Comparison of ENCODE assay signal across 1 cellular context in the genomic region with DNA sequence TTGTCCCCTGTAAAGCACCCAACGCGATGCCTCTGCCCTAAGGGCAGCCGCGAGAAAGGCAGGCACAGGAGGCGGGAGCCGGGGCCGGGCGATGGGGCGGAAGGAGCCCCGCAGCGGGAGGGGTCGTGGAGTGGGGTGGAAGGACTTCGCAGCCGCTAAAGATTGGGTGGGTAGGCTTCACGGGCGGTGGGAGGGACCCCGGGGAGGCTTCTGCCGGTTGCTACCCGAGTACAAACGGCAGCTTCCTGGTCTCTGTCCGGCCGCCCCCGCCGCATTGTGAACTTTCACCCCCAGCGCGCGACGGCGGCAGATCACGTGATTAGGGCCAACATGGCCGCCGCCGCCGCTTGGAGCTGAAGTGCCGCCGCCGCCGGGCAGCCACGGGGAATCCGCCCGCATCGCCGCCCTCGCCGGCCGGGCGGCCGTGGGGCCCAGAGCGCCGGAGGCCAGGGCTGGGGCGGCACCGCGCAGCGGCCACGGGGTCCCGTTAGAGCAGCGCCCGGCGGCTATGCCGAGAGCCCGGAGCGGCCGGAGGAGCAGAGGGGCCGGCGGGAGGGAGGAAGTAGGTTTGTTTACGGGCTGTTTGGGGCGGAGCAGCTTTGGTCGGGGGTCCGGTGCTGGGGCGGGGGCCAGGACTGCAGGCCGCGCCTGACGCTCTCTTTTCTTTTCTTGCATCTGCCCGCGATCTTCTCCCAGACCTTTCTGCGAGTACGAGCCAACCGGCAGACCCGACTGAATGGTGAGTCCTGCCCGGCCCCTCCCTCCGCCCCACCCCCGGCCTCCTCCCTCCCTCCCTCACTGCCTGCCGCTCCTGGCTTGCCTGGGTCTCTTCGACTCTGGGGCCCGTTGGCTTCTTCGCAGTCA.
TF ChIP-seq lines count a peak whose summit lies in the region.

No MANE protein-coding gene starts in this region.

TF ChIP-seq in HepG2, 621 proteins besides CTCF, POLR2A, EP300 and RAD21 (continued from another document and continues in another):
- TF ChIP-seq ELF1 (CRISPR knock-in tag; IDR thresholded peaks at IDR 0.05) (peak; percentile 81), POLR2AphosphoS2 (IDR thresholded peaks at IDR 0.05; ENCODE audit: low read depth, low read length) (peak; percentile 63; the same call in 1 of the 2 replicates), NCOA1 (CRISPR knock-in tag; IDR thresholded peaks at IDR 0.05) (peak; percentile 32; the same call in 1 of the 2 replicates), FOXM1 (CRISPR knock-in tag; IDR thresholded peaks at IDR 0.05) (no peak), FOXC1 (CRISPR knock-in tag; IDR thresholded peaks at IDR 0.05; ENCODE audit: borderline replicate concordance) (no peak; the same call in 1 of the 2 replicates), MAZ (IDR thresholded peaks at IDR 0.05; ENCODE audit: borderline replicate concordance, low read depth, low read length) (no peak), MAZ (CRISPR knock-in tag; IDR thresholded peaks at IDR 0.05; ENCODE audit: low read depth) (peak; percentile 72), ZNF616 (CRISPR knock-in tag; IDR thresholded peaks at IDR 0.05; ENCODE audit: low read depth) (no peak), ISX (CRISPR knock-in tag; conservative IDR thresholded peaks at IDR 0.05) (no peak), STAT5B (CRISPR knock-in tag; IDR thresholded peaks at IDR 0.05) (no peak), THAP11 (CRISPR knock-in tag; IDR thresholded peaks at IDR 0.05) (peak; percentile 78), STAG1 (CRISPR knock-in tag; IDR thresholded peaks at IDR 0.05) (no peak), ETV6 (CRISPR knock-in tag; conservative IDR thresholded peaks at IDR 0.05) (no peak), RORA (CRISPR knock-in tag; IDR thresholded peaks at IDR 0.05) (no peak), SMARCC2 (IDR thresholded peaks at IDR 0.05) (no peak), ZNF883 (CRISPR knock-in tag; IDR thresholded peaks at IDR 0.05; ENCODE audit: not compliant biosample characterization) (no peak), IRX3 (CRISPR knock-in tag; IDR thresholded peaks at IDR 0.05; ENCODE audit: borderline replicate concordance, low read depth) (peak; percentile 21; the same call in 1 of the 2 replicates), MZF1 (CRISPR knock-in tag; IDR thresholded peaks at IDR 0.05; ENCODE audit: borderline replicate concordance) (no peak), TAF1 (CRISPR knock-in tag; IDR thresholded peaks at IDR 0.05) (peak; percentile 74), ZSCAN25 (CRISPR knock-in tag; IDR thresholded peaks at IDR 0.05) (no peak; the same call in 1 of the 2 replicates), MBNL3 (CRISPR knock-in tag; conservative IDR thresholded peaks at IDR 0.05) (no peak), PAF1 (CRISPR knock-in tag; IDR thresholded peaks at IDR 0.05) (no peak), ZC3H4 (CRISPR knock-in tag; IDR thresholded peaks at IDR 0.05; ENCODE audit: borderline replicate concordance) (no peak), ZNF329 (CRISPR knock-in tag; IDR thresholded peaks at IDR 0.05; ENCODE audit: low read depth) (peak; percentile 75), ZNF775 (CRISPR knock-in tag; IDR thresholded peaks at IDR 0.05; ENCODE audit: borderline replicate concordance) (no peak), ZNF781 (CRISPR knock-in tag; IDR thresholded peaks at IDR 0.05; ENCODE audit: borderline replicate concordance, not compliant biosample characterization) (peak; percentile 50), KDM5A (IDR thresholded peaks at IDR 0.05; ENCODE audit: borderline replicate concordance, low read length) (peak; percentile 46; the same call in 1 of the 2 replicates)
- TF ChIP-seq, protein P1, sequence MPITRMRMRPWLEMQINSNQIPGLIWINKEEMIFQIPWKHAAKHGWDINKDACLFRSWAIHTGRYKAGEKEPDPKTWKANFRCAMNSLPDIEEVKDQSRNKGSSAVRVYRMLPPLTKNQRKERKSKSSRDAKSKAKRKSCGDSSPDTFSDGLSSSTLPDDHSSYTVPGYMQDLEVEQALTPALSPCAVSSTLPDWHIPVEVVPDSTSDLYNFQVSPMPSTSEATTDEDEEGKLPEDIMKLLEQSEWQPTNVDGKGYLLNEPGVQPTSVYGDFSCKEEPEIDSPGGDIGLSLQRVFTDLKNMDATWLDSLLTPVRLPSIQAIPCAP (CRISPR knock-in tag; IDR thresholded peaks at IDR 0.05; ENCODE audit: low read depth) = no peak
- TF ChIP-seq, protein P2, sequence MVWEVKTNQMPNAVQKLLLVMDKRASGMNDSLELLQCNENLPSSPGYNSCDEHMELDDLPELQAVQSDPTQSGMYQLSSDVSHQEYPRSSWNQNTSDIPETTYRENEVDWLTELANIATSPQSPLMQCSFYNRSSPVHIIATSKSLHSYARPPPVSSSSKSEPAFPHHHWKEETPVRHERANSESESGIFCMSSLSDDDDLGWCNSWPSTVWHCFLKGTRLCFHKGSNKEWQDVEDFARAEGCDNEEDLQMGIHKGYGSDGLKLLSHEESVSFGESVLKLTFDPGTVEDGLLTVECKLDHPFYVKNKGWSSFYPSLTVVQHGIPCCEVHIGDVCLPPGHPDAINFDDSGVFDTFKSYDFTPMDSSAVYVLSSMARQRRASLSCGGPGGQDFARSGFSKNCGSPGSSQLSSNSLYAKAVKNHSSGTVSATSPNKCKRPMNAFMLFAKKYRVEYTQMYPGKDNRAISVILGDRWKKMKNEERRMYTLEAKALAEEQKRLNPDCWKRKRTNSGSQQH (CRISPR knock-in tag; IDR thresholded peaks at IDR 0.05; ENCODE audit: low read depth) = 0 out of 2 replicates have a peak, but pooled peaks have one; percentile 59
- TF ChIP-seq, protein P3, sequence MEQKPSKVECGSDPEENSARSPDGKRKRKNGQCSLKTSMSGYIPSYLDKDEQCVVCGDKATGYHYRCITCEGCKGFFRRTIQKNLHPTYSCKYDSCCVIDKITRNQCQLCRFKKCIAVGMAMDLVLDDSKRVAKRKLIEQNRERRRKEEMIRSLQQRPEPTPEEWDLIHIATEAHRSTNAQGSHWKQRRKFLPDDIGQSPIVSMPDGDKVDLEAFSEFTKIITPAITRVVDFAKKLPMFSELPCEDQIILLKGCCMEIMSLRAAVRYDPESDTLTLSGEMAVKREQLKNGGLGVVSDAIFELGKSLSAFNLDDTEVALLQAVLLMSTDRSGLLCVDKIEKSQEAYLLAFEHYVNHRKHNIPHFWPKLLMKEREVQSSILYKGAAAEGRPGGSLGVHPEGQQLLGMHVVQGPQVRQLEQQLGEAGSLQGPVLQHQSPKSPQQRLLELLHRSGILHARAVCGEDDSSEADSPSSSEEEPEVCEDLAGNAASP (CRISPR knock-in tag; IDR thresholded peaks at IDR 0.05; ENCODE audit: borderline replicate concordance) = 0 out of 2 replicates have a peak, but pooled peaks have one; percentile 1
- TF ChIP-seq, protein P4, sequence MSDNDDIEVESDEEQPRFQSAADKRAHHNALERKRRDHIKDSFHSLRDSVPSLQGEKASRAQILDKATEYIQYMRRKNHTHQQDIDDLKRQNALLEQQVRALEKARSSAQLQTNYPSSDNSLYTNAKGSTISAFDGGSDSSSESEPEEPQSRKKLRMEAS (IDR thresholded peaks at IDR 0.05) = peak; percentile 88; the same call in 1 of the 2 replicates
- TF ChIP-seq, protein P5, sequence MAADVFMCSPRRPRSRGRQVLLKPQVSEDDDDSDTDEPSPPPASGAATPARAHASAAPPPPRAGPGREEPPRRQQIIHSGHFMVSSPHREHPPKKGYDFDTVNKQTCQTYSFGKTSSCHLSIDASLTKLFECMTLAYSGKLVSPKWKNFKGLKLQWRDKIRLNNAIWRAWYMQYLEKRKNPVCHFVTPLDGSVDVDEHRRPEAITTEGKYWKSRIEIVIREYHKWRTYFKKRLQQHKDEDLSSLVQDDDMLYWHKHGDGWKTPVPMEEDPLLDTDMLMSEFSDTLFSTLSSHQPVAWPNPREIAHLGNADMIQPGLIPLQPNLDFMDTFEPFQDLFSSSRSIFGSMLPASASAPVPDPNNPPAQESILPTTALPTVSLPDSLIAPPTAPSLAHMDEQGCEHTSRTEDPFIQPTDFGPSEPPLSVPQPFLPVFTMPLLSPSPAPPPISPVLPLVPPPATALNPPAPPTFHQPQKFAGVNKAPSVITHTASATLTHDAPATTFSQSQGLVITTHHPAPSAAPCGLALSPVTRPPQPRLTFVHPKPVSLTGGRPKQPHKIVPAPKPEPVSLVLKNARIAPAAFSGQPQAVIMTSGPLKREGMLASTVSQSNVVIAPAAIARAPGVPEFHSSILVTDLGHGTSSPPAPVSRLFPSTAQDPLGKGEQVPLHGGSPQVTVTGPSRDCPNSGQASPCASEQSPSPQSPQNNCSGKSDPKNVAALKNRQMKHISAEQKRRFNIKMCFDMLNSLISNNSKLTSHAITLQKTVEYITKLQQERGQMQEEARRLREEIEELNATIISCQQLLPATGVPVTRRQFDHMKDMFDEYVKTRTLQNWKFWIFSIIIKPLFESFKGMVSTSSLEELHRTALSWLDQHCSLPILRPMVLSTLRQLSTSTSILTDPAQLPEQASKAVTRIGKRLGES (CRISPR knock-in tag; IDR thresholded peaks at IDR 0.05; ENCODE audit: borderline replicate concordance) = no peak
- TF ChIP-seq, protein P6, sequence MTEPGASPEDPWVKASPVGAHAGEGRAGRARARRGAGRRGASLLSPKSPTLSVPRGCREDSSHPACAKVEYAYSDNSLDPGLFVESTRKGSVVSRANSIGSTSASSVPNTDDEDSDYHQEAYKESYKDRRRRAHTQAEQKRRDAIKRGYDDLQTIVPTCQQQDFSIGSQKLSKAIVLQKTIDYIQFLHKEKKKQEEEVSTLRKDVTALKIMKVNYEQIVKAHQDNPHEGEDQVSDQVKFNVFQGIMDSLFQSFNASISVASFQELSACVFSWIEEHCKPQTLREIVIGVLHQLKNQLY (CRISPR knock-in tag; IDR thresholded peaks at IDR 0.05) = peak; percentile 92; the same call in 1 of the 2 replicates
- TF ChIP-seq, protein P7, sequence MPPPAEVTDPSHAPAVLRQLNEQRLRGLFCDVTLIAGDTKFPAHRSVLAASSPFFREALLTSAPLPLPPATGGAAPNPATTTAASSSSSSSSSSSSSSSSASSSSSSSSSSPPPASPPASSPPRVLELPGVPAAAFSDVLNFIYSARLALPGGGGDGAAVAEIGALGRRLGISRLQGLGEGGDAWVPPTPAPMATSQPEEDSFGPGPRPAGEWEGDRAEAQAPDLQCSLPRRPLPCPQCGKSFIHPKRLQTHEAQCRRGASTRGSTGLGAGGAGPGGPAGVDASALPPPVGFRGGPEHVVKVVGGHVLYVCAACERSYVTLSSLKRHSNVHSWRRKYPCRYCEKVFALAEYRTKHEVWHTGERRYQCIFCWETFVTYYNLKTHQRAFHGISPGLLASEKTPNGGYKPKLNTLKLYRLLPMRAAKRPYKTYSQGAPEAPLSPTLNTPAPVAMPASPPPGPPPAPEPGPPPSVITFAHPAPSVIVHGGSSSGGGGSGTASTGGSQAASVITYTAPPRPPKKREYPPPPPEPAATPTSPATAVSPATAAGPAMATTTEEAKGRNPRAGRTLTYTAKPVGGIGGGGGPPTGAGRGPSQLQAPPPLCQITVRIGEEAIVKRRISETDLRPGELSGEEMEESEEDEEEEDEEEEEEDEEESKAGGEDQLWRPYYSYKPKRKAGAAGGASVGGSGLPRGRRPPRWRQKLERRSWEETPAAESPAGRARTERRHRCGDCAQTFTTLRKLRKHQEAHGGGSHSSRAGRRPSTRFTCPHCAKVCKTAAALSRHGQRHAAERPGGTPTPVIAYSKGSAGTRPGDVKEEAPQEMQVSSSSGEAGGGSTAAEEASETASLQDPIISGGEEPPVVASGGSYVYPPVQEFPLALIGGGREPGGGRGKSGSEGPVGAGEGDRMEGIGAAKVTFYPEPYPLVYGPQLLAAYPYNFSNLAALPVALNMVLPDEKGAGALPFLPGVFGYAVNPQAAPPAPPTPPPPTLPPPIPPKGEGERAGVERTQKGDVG (CRISPR knock-in tag; IDR thresholded peaks at IDR 0.05; ENCODE audit: borderline replicate concordance) = 0 out of 2 replicates have a peak, but pooled peaks have one; percentile 77
- TF ChIP-seq, protein P8, sequence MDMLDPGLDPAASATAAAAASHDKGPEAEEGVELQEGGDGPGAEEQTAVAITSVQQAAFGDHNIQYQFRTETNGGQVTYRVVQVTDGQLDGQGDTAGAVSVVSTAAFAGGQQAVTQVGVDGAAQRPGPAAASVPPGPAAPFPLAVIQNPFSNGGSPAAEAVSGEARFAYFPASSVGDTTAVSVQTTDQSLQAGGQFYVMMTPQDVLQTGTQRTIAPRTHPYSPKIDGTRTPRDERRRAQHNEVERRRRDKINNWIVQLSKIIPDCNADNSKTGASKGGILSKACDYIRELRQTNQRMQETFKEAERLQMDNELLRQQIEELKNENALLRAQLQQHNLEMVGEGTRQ (IDR thresholded peaks at IDR 0.05; ENCODE audit: low read depth, low read length) = peak; percentile 77
- TF ChIP-seq, protein P8 (CRISPR knock-in tag; IDR thresholded peaks at IDR 0.05; ENCODE audit: borderline replicate concordance) = peak; percentile 87
- TF ChIP-seq, protein P9, sequence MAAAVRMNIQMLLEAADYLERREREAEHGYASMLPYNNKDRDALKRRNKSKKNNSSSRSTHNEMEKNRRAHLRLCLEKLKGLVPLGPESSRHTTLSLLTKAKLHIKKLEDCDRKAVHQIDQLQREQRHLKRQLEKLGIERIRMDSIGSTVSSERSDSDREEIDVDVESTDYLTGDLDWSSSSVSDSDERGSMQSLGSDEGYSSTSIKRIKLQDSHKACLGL (CRISPR knock-in tag; IDR thresholded peaks at IDR 0.05) = peak; percentile 41; the same call in 1 of the 2 replicates
- TF ChIP-seq, protein P10, sequence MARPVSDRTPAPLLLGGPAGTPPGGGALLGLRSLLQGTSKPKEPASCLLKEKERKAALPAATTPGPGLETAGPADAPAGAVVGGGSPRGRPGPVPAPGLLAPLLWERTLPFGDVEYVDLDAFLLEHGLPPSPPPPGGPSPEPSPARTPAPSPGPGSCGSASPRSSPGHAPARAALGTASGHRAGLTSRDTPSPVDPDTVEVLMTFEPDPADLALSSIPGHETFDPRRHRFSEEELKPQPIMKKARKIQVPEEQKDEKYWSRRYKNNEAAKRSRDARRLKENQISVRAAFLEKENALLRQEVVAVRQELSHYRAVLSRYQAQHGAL (CRISPR knock-in tag; IDR thresholded peaks at IDR 0.05; ENCODE audit: not compliant biosample characterization) = no peak
- TF ChIP-seq, protein P11, sequence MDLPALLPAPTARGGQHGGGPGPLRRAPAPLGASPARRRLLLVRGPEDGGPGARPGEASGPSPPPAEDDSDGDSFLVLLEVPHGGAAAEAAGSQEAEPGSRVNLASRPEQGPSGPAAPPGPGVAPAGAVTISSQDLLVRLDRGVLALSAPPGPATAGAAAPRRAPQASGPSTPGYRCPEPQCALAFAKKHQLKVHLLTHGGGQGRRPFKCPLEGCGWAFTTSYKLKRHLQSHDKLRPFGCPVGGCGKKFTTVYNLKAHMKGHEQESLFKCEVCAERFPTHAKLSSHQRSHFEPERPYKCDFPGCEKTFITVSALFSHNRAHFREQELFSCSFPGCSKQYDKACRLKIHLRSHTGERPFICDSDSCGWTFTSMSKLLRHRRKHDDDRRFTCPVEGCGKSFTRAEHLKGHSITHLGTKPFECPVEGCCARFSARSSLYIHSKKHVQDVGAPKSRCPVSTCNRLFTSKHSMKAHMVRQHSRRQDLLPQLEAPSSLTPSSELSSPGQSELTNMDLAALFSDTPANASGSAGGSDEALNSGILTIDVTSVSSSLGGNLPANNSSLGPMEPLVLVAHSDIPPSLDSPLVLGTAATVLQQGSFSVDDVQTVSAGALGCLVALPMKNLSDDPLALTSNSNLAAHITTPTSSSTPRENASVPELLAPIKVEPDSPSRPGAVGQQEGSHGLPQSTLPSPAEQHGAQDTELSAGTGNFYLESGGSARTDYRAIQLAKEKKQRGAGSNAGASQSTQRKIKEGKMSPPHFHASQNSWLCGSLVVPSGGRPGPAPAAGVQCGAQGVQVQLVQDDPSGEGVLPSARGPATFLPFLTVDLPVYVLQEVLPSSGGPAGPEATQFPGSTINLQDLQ (CRISPR knock-in tag; IDR thresholded peaks at IDR 0.05) = no peak
